Comparison of ENCODE assay signal across 8 cellular contexts in genomic region chr17:1491406-1492248, GRCh38.
DNase-seq lines count a peak whose midpoint lies in the region; ATAC-seq, FAIRE-seq and TF ChIP-seq lines count a peak whose summit lies in the region.

No MANE protein-coding gene starts in this region.

- DNase-seq in AG09309 (ENCODE audit: low read depth), result no peak
- peak; percentile 75 for DNase-seq in HPDE6-E6E7 (ENCODE audit: extremely low spot score)
- peak; percentile 57 for DNase-seq in activated CD4-positive, CD25-positive, alpha-beta regulatory T cell treated with anti-CD3 and anti-CD28 coated beads, Interleukin-2, amount 50 U/mL, for 72 hours
- DNase-seq in erythroblast (lab: John Stamatoyannopoulos, UW), result peak; percentile 69 to 83
- DNase-seq in urothelium cell line (ENCODE audit: low spot score), result peak; percentile 77
- DNase-seq in NCI-H1694 (lab: John Stamatoyannopoulos, UW), result no peak

- no peaks in the 10 kb centered on the region for H3K9me3 ChIP-seq in mucosa of rectum (ENCODE audit: control insufficient read depth in 2 of 2, low read length in 2 of 2)

- TF ChIP-seq POLR2A in GM18505 (IDR thresholded peaks at IDR 0.05; ENCODE audit: borderline replicate concordance, extremely low read depth, insufficient read depth, insufficient read length) (no peak), erythroblast (IDR thresholded peaks at IDR 0.05; ENCODE audit: low read length) (no peak)

- no peak for TF ChIP-seq CTCF in AG09309 (IDR thresholded peaks at IDR 0.05; ENCODE audit: control insufficient read depth, insufficient read depth, low read depth, low read length, missing control alignments)

- no peaks in the 10 kb centered on the region for H3K27me3 ChIP-seq in mucosa of rectum (ENCODE audit: control insufficient read depth in 2 of 2, insufficient read depth in 2 of 2, low read length in 2 of 2)

- peak; percentile 44 for ATAC-seq in GM18505 (IDR thresholded peaks at IDR 0.05; ENCODE audit: unreplicated experiment)

- peak overlapping the region; percentile 79 to 91 for H3K9ac ChIP-seq in mucosa of rectum (ENCODE audit: low read depth in 1 of 2, low read length in 2 of 2)

- H3K27ac ChIP-seq in mucosa of rectum (ENCODE audit: low read depth in 2 of 2, low read length in 2 of 2), result peak overlapping the region; percentile 94 to 96

- H3K4me3 ChIP-seq in AG09309 (ENCODE audit: control insufficient read depth, low read depth, low read length) (peak overlapping the region; percentile 79), mucosa of rectum (ENCODE audit: low read length in 2 of 2) (peak overlapping the region; percentile 79 to 87)

- H3K36me3 ChIP-seq in mucosa of rectum (ENCODE audit: control insufficient read depth in 2 of 2, insufficient read depth in 2 of 2, low read length in 2 of 2), result peaks cover 14 to 18% of the 10 kb centered on the region in 2 donors

- peaks cover 47 to 48% of the 10 kb centered on the region in 2 donors for H3K4me1 ChIP-seq in mucosa of rectum (ENCODE audit: control insufficient read depth in 2 of 2, insufficient read depth in 2 of 2, low read length in 2 of 2)

- no peak for FAIRE-seq in urothelium cell line (lab: Jason Lieb, UNC)

Comparison
In these comparisons a context has a peak if more than half of its experiments do, and no peak if none do; other contexts are left out.
1. DNase-seq: peak in HPDE6-E6E7 (single experiment), activated CD4-positive, CD25-positive, alpha-beta regulatory T cell treated with anti-CD3 and anti-CD28 coated beads, Interleukin-2, amount 50 U/mL, for 72 hours (single experiment), erythroblast (2 of 2) and urothelium cell line (single experiment); none in AG09309 (single experiment) and NCI-H1694 (single experiment).